9 cellular contexts compared by ENCODE assay signal in genomic region chr1:100894622-100895539, GRCh38. TPM values are rescaled to one million over a fixed set of nuclear protein-coding genes. Genes with fewer than 3 reads are reported as not detected.
DNase-seq lines count a peak whose midpoint lies in the region; ATAC-seq, FAIRE-seq and TF ChIP-seq lines count a peak whose summit lies in the region.
"Had no signal": no experiment of that assay in that cellular context is flagged by ENCODE, and none has a peak within 500 bp of the region (broad histone marks: within the 10 kb centered on the region; RNA-seq: fewer than 3 reads in every experiment).

Gene EXTL2 (minus strand): TSS chr1:100894842. CDS start chr1:100888757, 6,085 bp downstream.

- DNase-seq in BJ (ENCODE audit: low read depth) (peak; percentile 33), GM19239 (ENCODE audit: insufficient read length, low spot score) (peak; percentile 24), NCI-H524 (lab: John Stamatoyannopoulos, UW) (peak; percentile 89 to 93), dermis blood vessel endothelial cell (peak; percentile 82), left lung (peak; percentile 90 to 93)
- peak; percentile 28 to 70 for DNase-seq in activated CD4-positive, alpha-beta T cell treated with anti-CD3 and anti-CD28 coated beads, Interleukin-2, amount 50 U/mL, for 24 hours (ENCODE audit: low read depth in 1 of 2, low spot score in 1 of 2)
- peak; percentile 44 to 61 for DNase-seq in stimulated activated CD4-positive, alpha-beta T cell treated with anti-CD3 and anti-CD28 coated beads, Interleukin-2, amount 100 ng/mL, for 48 hours

- H3K36me3 ChIP-seq in BJ (ENCODE audit: control insufficient read depth, insufficient read depth, low read length) (no peaks in the 10 kb centered on the region; the same call in 1 of the 2 replicates), left lung (peaks cover 0 to 9% of the 10 kb centered on the region in 2 donors)

- H3K4me3 ChIP-seq in BJ (ENCODE audit: low read depth, low read length) (peak within 1 kb of the TSS; percentile 75), left lung (peak within 1 kb of the TSS; percentile 69 to 79)

- FAIRE-seq in GM19239 (lab: Jason Lieb, UNC): peak; percentile 93
- FAIRE-seq: endometrium had no signal

- intact Hi-C loops in left lung (cut with DNase I): no loop called here

- ATAC-seq in HG03457 (IDR thresholded peaks at IDR 0.05; ENCODE audit: unreplicated experiment) (peak; percentile 36), left lung (peak; percentile 77)

- H3K27me3 ChIP-seq in BJ (ENCODE audit: control insufficient read depth, insufficient read depth, low read length) (no peaks in the 10 kb centered on the region), left lung (no peaks in the 10 kb centered on the region)

- H3K9me3 ChIP-seq in left lung: peaks cover 0 to 8% of the 10 kb centered on the region in 2 donors

- no peak for TF ChIP-seq CTCF in BJ (IDR thresholded peaks at IDR 0.05; ENCODE audit: insufficient read depth, low read depth, low read length)
- TF ChIP-seq CTCF in left lung (IDR thresholded peaks at IDR 0.05): no peak

- peaks cover 8 to 32% of the 10 kb centered on the region in 2 donors for H3K4me1 ChIP-seq in left lung

- CTCF ChIA-PET in BJ (lab: Yijun Ruan, JAX): interaction anchor here (0.7 to 1.5 kb wide), 7 partner anchors 9 to 901 kb away, joined by 3 to 5 read pairs (median 4); no protein-coding TSS in a partner anchor

- peak within 1 kb of the TSS; percentile 93 to 96 for H3K27ac ChIP-seq in left lung

- POLR2A ChIA-PET in BJ (lab: Charles Lee): no interaction called here

RNA-seq across cellular contexts. Expression of gene EXTL2, which starts in this region (rescaled TPM):
- polyA plus RNA-seq in BJ (2011; rRNA removed): 13.7 and 23.5 TPM in 2 replicates
- polyA minus RNA-seq in BJ (2011; rRNA and poly(A)+ RNA removed): 4.1 and 4.2 TPM in 2 replicates
- 13.4 and 21.3 TPM in 2 replicates for total RNA-seq in dermis blood vessel endothelial cell
- total RNA-seq in left lung: 10 to 100 TPM; 13.5 to 16.6 TPM

Comparison
In these comparisons a context has a peak if more than half of its experiments do, and no peak if none do; other contexts are left out.
1. Peak in every context shown above with its lines: DNase-seq, ATAC-seq, H3K4me3 ChIP-seq and H3K27ac ChIP-seq.
2. DNase-seq: peak in every context shown above with its lines; median percentile 92 in left lung; 91 in NCI-H524; 82 in dermis blood vessel endothelial cell; 52 in stimulated activated CD4-positive, alpha-beta T cell treated with anti-CD3 and anti-CD28 coated beads, Interleukin-2, amount 100 ng/mL, for 48 hours; 49 in activated CD4-positive, alpha-beta T cell treated with anti-CD3 and anti-CD28 coated beads, Interleukin-2, amount 50 U/mL, for 24 hours; 33 in BJ; 24 in GM19239.